1 cellular context compared by ENCODE assay signal in genomic region chr5:178353461-178353860, GRCh38.
TF ChIP-seq lines count a peak whose summit lies in the region.

No MANE protein-coding gene starts in this region.

TF ChIP-seq in H1, 55 proteins besides CTCF, POLR2A, EP300 and RAD21 (continued from another document):
- TF ChIP-seq TEAD4 (IDR thresholded peaks at IDR 0.05; ENCODE audit: low read depth, low read length) (no peak), EGR1 (IDR thresholded peaks at IDR 0.05; ENCODE audit: borderline replicate concordance, low read depth, low read length) (no peak), CBX5 (IDR thresholded peaks at IDR 0.05; ENCODE audit: low read depth, low read length) (no peak), SRF (IDR thresholded peaks at IDR 0.05; ENCODE audit: low read depth, low read length) (no peak), CREB1 (IDR thresholded peaks at IDR 0.05) (no peak), CHD2 (IDR thresholded peaks at IDR 0.05; ENCODE audit: low read length) (no peak), CTBP2 (IDR thresholded peaks at IDR 0.05; ENCODE audit: borderline replicate concordance, insufficient read depth, insufficient read length, low read length) (no peak), POU5F1 (IDR thresholded peaks at IDR 0.05; ENCODE audit: low read depth, low read length) (no peak), RXRA (IDR thresholded peaks at IDR 0.05; ENCODE audit: insufficient read depth, low read depth, low read length) (no peak), RNF2 (IDR thresholded peaks at IDR 0.05; ENCODE audit: borderline replicate concordance, low read depth, low read length, missing control alignments, poor library complexity, severe bottlenecking) (no peak), GTF2F1 (IDR thresholded peaks at IDR 0.05; ENCODE audit: borderline replicate concordance, low read depth, low read length) (no peak)
